In genomic region chrX:49675075-49675719, GRCh38 we compare ENCODE assay signal across 1 cellular context.
A peak's percentile ranks its signal among the peaks of the same experiment; 100 is the strongest.
TF ChIP-seq lines count a peak whose summit lies in the region.

No MANE protein-coding gene starts in this region.

TF ChIP-seq in K562, 482 proteins besides CTCF, POLR2A, EP300 and RAD21 (continued from another document):
- TF ChIP-seq ZMIZ1 (IDR thresholded peaks at IDR 0.05; ENCODE audit: low read depth in 2 of 2, low read length in 2 of 2) (no peak), HMGN3 (IDR thresholded peaks at IDR 0.05; ENCODE audit: borderline replicate concordance, extremely low read depth, insufficient read length, low read depth, low read length) (no peak), CBFA2T2 (conservative IDR thresholded peaks at IDR 0.05) (peak; percentile 34; the same call in 1 of the 2 replicates), ZNF280A (IDR thresholded peaks at IDR 0.05; ENCODE audit: low read depth, partially characterized antibody) (no peak), SLC30A9 (CRISPR knock-in tag; IDR thresholded peaks at IDR 0.05) (no peak), POLR3G (IDR thresholded peaks at IDR 0.05; ENCODE audit: extremely low read depth, insufficient read length, insufficient replicate concordance) (no peak), SNRNP70 (optimal IDR thresholded peaks at IDR 0.05; ENCODE audit: low read depth, low read length) (no peak), EWSR1 (IDR thresholded peaks at IDR 0.05; ENCODE audit: borderline replicate concordance, low read depth, partially characterized antibody) (no peak), CBFA2T3 (IDR thresholded peaks at IDR 0.05) (peak; percentile 40), TEAD4 (IDR thresholded peaks at IDR 0.05; ENCODE audit: low read length) (peak; percentile 61; the same call in 1 of the 2 replicates), TEAD4 (CRISPR knock-in tag; IDR thresholded peaks at IDR 0.05; ENCODE audit: borderline replicate concordance) (no peak), MXD1 (CRISPR knock-in tag; IDR thresholded peaks at IDR 0.05; ENCODE audit: borderline replicate concordance, poor library complexity, severe bottlenecking) (no peak), PTTG1 (tag; IDR thresholded peaks at IDR 0.05; ENCODE audit: low read depth) (no peak), CTBP1 (IDR thresholded peaks at IDR 0.05; ENCODE audit: borderline replicate concordance) (0 out of 2 replicates have a peak, but pooled peaks have one; percentile 18), ZNF280B (CRISPR knock-in tag; IDR thresholded peaks at IDR 0.05) (no peak), ARID3A (IDR thresholded peaks at IDR 0.05; ENCODE audit: borderline replicate concordance, low read depth, low read length) (no peak), ZNF398 (CRISPR knock-in tag; IDR thresholded peaks at IDR 0.05) (no peak), SMARCE1 (IDR thresholded peaks at IDR 0.05) (no peak), KAT7 (CRISPR knock-in tag; IDR thresholded peaks at IDR 0.05; ENCODE audit: borderline replicate concordance) (no peak), HNRNPH1 (optimal IDR thresholded peaks at IDR 0.05; ENCODE audit: low read depth, low read length) (no peak), NR4A1 (CRISPR knock-in tag; IDR thresholded peaks at IDR 0.05) (no peak), NR4A1 (tag; IDR thresholded peaks at IDR 0.05) (no peak), PHF21A (IDR thresholded peaks at IDR 0.05; ENCODE audit: borderline replicate concordance, low read depth) (no peak)
